Comparison of ENCODE assay signal across 8 cellular contexts in genomic region chr3:120558784-120559227, GRCh38. TPM values are rescaled to one million over a fixed set of nuclear protein-coding genes. Genes with fewer than 3 reads are reported as not detected.
DNase-seq lines count a peak whose midpoint lies in the region; ATAC-seq and TF ChIP-seq lines count a peak whose summit lies in the region.

No MANE protein-coding gene starts in this region.

- peaks cover 42% of the 10 kb centered on the region for H3K4me1 Mint-ChIP-seq in endothelial cell (ENCODE audit: unreplicated experiment)
- H3K4me1 Mint-ChIP-seq in mesothelial cell of epicardium: peaks cover 38% of the 10 kb centered on the region

- H3K27me3 Mint-ChIP-seq in endothelial cell (ENCODE audit: unreplicated experiment) (peaks cover 8% of the 10 kb centered on the region), mesothelial cell of epicardium (ENCODE audit: low read depth) (no peaks in the 10 kb centered on the region)

- peak; percentile 83 for DNase-seq in COR-L47 (lab: John Stamatoyannopoulos, UW)
- peak; percentile 98 for DNase-seq in HT-29 (ENCODE audit: low spot score)
- DNase-seq in NOMO-1 treated with dmso at 0.1 percent for 144 hours (lab: John Stamatoyannopoulos, UW; ENCODE audit: unreplicated experiment): peak; percentile 78
- peak; percentile 58 for DNase-seq in activated CD8-positive, alpha-beta memory T cell treated with anti-CD3 and anti-CD28 coated beads, Interleukin-2, amount 50 U/mL, for 24 hours (ENCODE audit: extremely low read depth)
- DNase-seq in endothelial cell (ENCODE audit: low spot score): peak; percentile 92
- peak; percentile 82 to 92 for DNase-seq in mesothelial cell of epicardium (ENCODE audit: low spot score in 2 of 2, unreplicated experiment in 2 of 2)
- DNase-seq in stimulated activated CD8-positive, alpha-beta memory T cell treated with anti-CD3 and anti-CD28 coated beads, Interleukin-15, amount 100 ng/mL, for 4 hours (ENCODE audit: low read depth in 2 of 2): peak; percentile 55 to 67

- peak overlapping the region; percentile 77 for H3K4me3 Mint-ChIP-seq in endothelial cell (ENCODE audit: unreplicated experiment)
- H3K4me3 Mint-ChIP-seq in mesothelial cell of epicardium: peak overlapping the region; percentile 83

- H3K36me3 Mint-ChIP-seq in endothelial cell (ENCODE audit: low read depth, unreplicated experiment) (no peaks in the 10 kb centered on the region), mesothelial cell of epicardium (no peaks in the 10 kb centered on the region)

- peaks cover 4% of the 10 kb centered on the region for H3K9me3 Mint-ChIP-seq in endothelial cell (ENCODE audit: unreplicated experiment)
- no peaks in the 10 kb centered on the region for H3K9me3 Mint-ChIP-seq in mesothelial cell of epicardium

- TF ChIP-seq CTCF in endothelial cell (IDR thresholded peaks at IDR 0.05; ENCODE audit: unreplicated experiment) (peak; percentile 99), mesothelial cell of epicardium (IDR thresholded peaks at IDR 0.05; ENCODE audit: unreplicated experiment) (peak; percentile 100)

- peak overlapping the region; percentile 97 for H3K27ac Mint-ChIP-seq in endothelial cell (ENCODE audit: unreplicated experiment)
- H3K27ac Mint-ChIP-seq in mesothelial cell of epicardium: peak overlapping the region; percentile 93

- ATAC-seq in GM21367 (IDR thresholded peaks at IDR 0.05; ENCODE audit: unreplicated experiment): peak; percentile 89

RNA-seq across cellular contexts. Expression of gene NDUFB4, which starts 37.3 kb away (rescaled TPM):
- total RNA-seq in HT-29 (2014; rRNA removed; shearing (Covaris generic)): 147 and 154 TPM in 2 replicates
- 92.6 TPM for total RNA-seq in endothelial cell (ENCODE audit: unreplicated experiment)
- total RNA-seq in mesothelial cell of epicardium: 103 to 108 TPM (median 103 TPM) in 3 replicates

Comparison
In these comparisons a context has a peak if more than half of its experiments do, and no peak if none do; other contexts are left out.
1. Peak in every context shown above with its lines: DNase-seq and ATAC-seq.